In genomic region chr3:19394946-19395345, GRCh38 we compare ENCODE assay signal across 22 cellular contexts.
DNase-seq lines count a peak whose midpoint lies in the region; ATAC-seq, FAIRE-seq and TF ChIP-seq lines count a peak whose summit lies in the region.
"Had no signal": no experiment of that assay in that cellular context is flagged by ENCODE, and none has a peak within 500 bp of the region (broad histone marks: within the 10 kb centered on the region; RNA-seq: fewer than 3 reads in every experiment).

No MANE protein-coding gene starts in this region.

- no peak for TF ChIP-seq POLR2A in HepG2 (IDR thresholded peaks at IDR 0.05; ENCODE audit: insufficient read depth in 1 of 2, low read depth in 2 of 2, low read length in 2 of 2)

- TF ChIP-seq EP300 in HepG2 (IDR thresholded peaks at IDR 0.05; ENCODE audit: low read depth in 2 of 2, low read length in 2 of 2) (no peak), HepG2 (CRISPR knock-in tag; IDR thresholded peaks at IDR 0.05; ENCODE audit: borderline replicate concordance) (no peak)

- POLR2A ChIA-PET in HepG2 (lab: Yijun Ruan, JAX), result no interaction called here

- no TSS peak for BruUV-seq in HepG2 (replicated peaks; lab: Mats Ljungman, UMichigan)

- 28% methylated on average over 8 of the region's 8 CpGs for WGBS in HepG2 (ENCODE audit: low lambda C conversion rate)

- no peaks in the 10 kb centered on the region for H3K27me3 ChIP-seq in HepG2 (ENCODE audit: control insufficient read depth in 1 of 2, insufficient read depth in 2 of 2, low read length in 2 of 2)
- H3K27me3 ChIP-seq: BE2C had no signal

- H3K79me2 ChIP-seq in HepG2 (ENCODE audit: insufficient read depth, low read length), result no peaks in the 10 kb centered on the region

- no peak overlapping the region for H3K4me2 ChIP-seq in HepG2 (ENCODE audit: low read depth, low read length)

- DNase-seq in A172 (ENCODE audit: low spot score) (peak; percentile 2), LNCaP clone FGC (ENCODE audit: low read depth) (no peak), SK-MEL-5 (ENCODE audit: low read depth, low spot score) (peak; percentile 53), HepG2 (ENCODE audit: low spot score) (peak; percentile 0), NCI-H1417 treated with DMSO at 0.1 percent for 48 hours (lab: John Stamatoyannopoulos, UW) (no peak)
- no peak for DNase-seq in stimulated activated CD4-positive, alpha-beta T cell treated with anti-CD3 and anti-CD28 coated beads, Interleukin-1b, Interleukin-23, amount 100 ng/mL, for 48 hours
- DNase-seq: BE2C; C1 segment of cervical spinal cord; Caco-2; CD4-positive, alpha-beta T cell; DMS79; GDM1; GM23248; HFFc6; KG1 had no signal

- H2AFZ ChIP-seq in HepG2 (ENCODE audit: low read length), result no peak overlapping the region
- H2AFZ ChIP-seq: GM23248 had no signal

- H4K20me1 ChIP-seq in HepG2 (ENCODE audit: insufficient read depth, low read length), result no peaks in the 10 kb centered on the region

- no peak for TF ChIP-seq RAD21 in HepG2 (CRISPR knock-in tag; IDR thresholded peaks at IDR 0.05)

- no peak overlapping the region for H3K4me3 ChIP-seq in LNCaP clone FGC (ENCODE audit: low read depth, low read length)
- no peak overlapping the region for H3K4me3 ChIP-seq in HepG2 (replicated peaks in 1 of 3; ENCODE audit: insufficient read depth in 1 of 3, low read depth in 2 of 3, low read length in 3 of 3)
- H3K4me3 ChIP-seq: GM23248 had no signal

- CTCF ChIA-PET in HepG2 (lab: Yijun Ruan, JAX; ENCODE audit: low intra/inter-chr PET ratio, low total read pairs), result no interaction called here

- ATAC-seq in HepG2, result no peak
- ATAC-seq in GM19455 (IDR thresholded peaks at IDR 0.05; ENCODE audit: unreplicated experiment), result no peak
- no peak for ATAC-seq in GM19452 (IDR thresholded peaks at IDR 0.05; ENCODE audit: unreplicated experiment)
- ATAC-seq: HCT116 had no signal

- TF ChIP-seq CTCF in LNCaP clone FGC (IDR thresholded peaks at IDR 0.05; ENCODE audit: control insufficient read depth, extremely low read depth, insufficient read depth), result 0 out of 2 replicates have a peak, but pooled peaks have one; percentile 3
- no peak for TF ChIP-seq CTCF in HepG2 (CRISPR knock-in tag; IDR thresholded peaks at IDR 0.05)

- H3K4me1 ChIP-seq in HepG2 (ENCODE audit: insufficient read depth, low read length), result no peaks in the 10 kb centered on the region
- H3K4me1 ChIP-seq: BE2C, Caco-2 had no signal

- intact Hi-C loops in HepG2 (cut with micrococcal nuclease; ENCODE audit: unreplicated experiment), result no loop called here

- FAIRE-seq in HepG2 (lab: Jason Lieb, UNC), result no peak
- FAIRE-seq: D721Med, H54, HTR-8/SVneo had no signal

- H3K27ac ChIP-seq in HepG2 (ENCODE audit: extremely low read length, insufficient read depth, low read length), result no peak overlapping the region
- H3K27ac ChIP-seq: 22Rv1, GM23248 had no signal

- in situ Hi-C loops in SK-MEL-5 (cut with HindIII; ENCODE audit: low pct_unique_long_range_greater_than_20kb, low sequenced_read_pairs) (no loop called here), HepG2 (cut with HindIII; ENCODE audit: extremely low pct_ligation_motif_present, low pct_unique_long_range_greater_than_20kb) (no loop called here)

- H3K9ac ChIP-seq in HepG2 (ENCODE audit: insufficient read depth, low read depth, low read length), result no peak overlapping the region
- H3K9ac ChIP-seq: GM23248 had no signal

- H3K36me3 ChIP-seq in HepG2 (replicated peaks in 1 of 2; ENCODE audit: control insufficient read depth in 1 of 2, insufficient read depth in 2 of 2, low read length in 2 of 2), result no peaks in the 10 kb centered on the region
- H3K36me3 ChIP-seq: BE2C had no signal

- H3K9me3 ChIP-seq in HepG2 (ENCODE audit: low read length), result no peaks in the 10 kb centered on the region
- H3K9me3 ChIP-seq: BE2C, Caco-2 had no signal

TF ChIP-seq in HepG2, 621 proteins besides CTCF, POLR2A, EP300 and RAD21:
- no peak for TF ChIP-seq MAZ (IDR thresholded peaks at IDR 0.05; ENCODE audit: borderline replicate concordance, low read depth, low read length)
- no peak for TF ChIP-seq MAZ (CRISPR knock-in tag; IDR thresholded peaks at IDR 0.05; ENCODE audit: low read depth)
- TF ChIP-seq MTF1 (CRISPR knock-in tag; IDR thresholded peaks at IDR 0.05), result no peak
- peak; percentile 73 for TF ChIP-seq NAIF1 (CRISPR knock-in tag; IDR thresholded peaks at IDR 0.05; ENCODE audit: borderline replicate concordance)
- TF ChIP-seq HNRNPLL (IDR thresholded peaks at IDR 0.05; ENCODE audit: low read depth, low read length, poor library complexity, severe bottlenecking), result peak; percentile 71

Comparison
In these comparisons a context has a peak if more than half of its experiments do, and no peak if none do; other contexts are left out.
1. DNase-seq: peak in A172 (single experiment), SK-MEL-5 (single experiment) and HepG2 (single experiment); none in LNCaP clone FGC (single experiment), stimulated activated CD4-positive, alpha-beta T cell treated with anti-CD3 and anti-CD28 coated beads, Interleukin-1b, Interleukin-23, amount 100 ng/mL, for 48 hours (single experiment) and NCI-H1417 treated with DMSO at 0.1 percent for 48 hours (single experiment).